1 cellular context compared by ENCODE assay signal in genomic region chr6:44183783-44184182, GRCh38.
TF ChIP-seq lines count a peak whose summit lies in the region.

No MANE protein-coding gene starts in this region.

TF ChIP-seq in HepG2, 621 proteins besides CTCF, POLR2A, EP300 and RAD21:
- TF ChIP-seq KDM6A (CRISPR knock-in tag; IDR thresholded peaks at IDR 0.05; ENCODE audit: low read depth): no peak
- TF ChIP-seq DRAP1 (CRISPR knock-in tag; IDR thresholded peaks at IDR 0.05): no peak
- TF ChIP-seq ZNF569 (CRISPR knock-in tag; IDR thresholded peaks at IDR 0.05; ENCODE audit: borderline replicate concordance): no peak
- no peak for TF ChIP-seq SMARCC2 (IDR thresholded peaks at IDR 0.05)
- TF ChIP-seq ZBTB33 (CRISPR knock-in tag; IDR thresholded peaks at IDR 0.05): no peak
- TF ChIP-seq JUNB (CRISPR knock-in tag; IDR thresholded peaks at IDR 0.05; ENCODE audit: borderline replicate concordance): no peak
- no peak for TF ChIP-seq SP2 (CRISPR knock-in tag; IDR thresholded peaks at IDR 0.05)
- TF ChIP-seq SNRNP70 (IDR thresholded peaks at IDR 0.05; ENCODE audit: low read depth, low read length): no peak
- no peak for TF ChIP-seq TAF15 (IDR thresholded peaks at IDR 0.05; ENCODE audit: low read depth, low read length, poor library complexity, severe bottlenecking)
- TF ChIP-seq ATRX (CRISPR knock-in tag; IDR thresholded peaks at IDR 0.05; ENCODE audit: borderline replicate concordance): no peak
- TF ChIP-seq SNAPC2 (CRISPR knock-in tag; IDR thresholded peaks at IDR 0.05): no peak
- TF ChIP-seq BORCS8-MEF2B (CRISPR knock-in tag; IDR thresholded peaks at IDR 0.05): no peak
- no peak for TF ChIP-seq TCF12 (IDR thresholded peaks at IDR 0.05)
- no peak for TF ChIP-seq TCF12 (CRISPR knock-in tag; IDR thresholded peaks at IDR 0.05)
- no peak for TF ChIP-seq ZNF446 (CRISPR knock-in tag; IDR thresholded peaks at IDR 0.05)
- no peak for TF ChIP-seq TGIF2 (CRISPR knock-in tag; IDR thresholded peaks at IDR 0.05)
- no peak for TF ChIP-seq KLF12 (CRISPR knock-in tag; IDR thresholded peaks at IDR 0.05; ENCODE audit: borderline replicate concordance)
